ENCODE assay signal across 24 cellular contexts in genomic region chr7:154856737-154857136, GRCh38.
"Had no signal": no experiment of that assay in that cellular context is flagged by ENCODE, and none has a peak within 500 bp of the region (broad histone marks: within the 10 kb centered on the region; RNA-seq: fewer than 3 reads in every experiment).

No MANE protein-coding gene starts in this region.

- H3K9ac ChIP-seq: SK-N-SH had no signal

- FAIRE-seq: TTC549 had no signal

- H3K4me2 ChIP-seq: SK-N-SH had no signal

- H3K27me3 ChIP-seq: ascending aorta, cardiac muscle cell, colonic mucosa, SJSA1 had no signal

- H3K9me3 ChIP-seq: ascending aorta, colonic mucosa, SJSA1, SK-N-SH had no signal

- H3K4me3 ChIP-seq: ascending aorta, cardiac muscle cell, colonic mucosa, SJSA1 had no signal

- ATAC-seq: activated CD4-positive, alpha-beta T cell treated with anti-CD3 and anti-CD28 coated beads for 36 hours; activated CD4-positive, CD25-positive, alpha-beta regulatory T cell treated with anti-CD3 and anti-CD28 coated beads, Interleukin-2, amount 50 U/mL, for 24 hours; activated CD8-positive, alpha-beta T cell treated with anti-CD3 and anti-CD28 coated beads, Interleukin-2, amount 10 ng/mL, durations not matched to agents 7 days and 5 days; Panc1; WTC11 had no signal

- DNase-seq: activated CD4-positive, alpha-beta T cell treated with anti-CD3 and anti-CD28 coated beads for 36 hours; activated CD4-positive, alpha-beta T cell treated with anti-CD3 and anti-CD28 coated beads, Interleukin-2, amount 10 ng/mL, durations not matched to agents 7 days and 5 days; activated CD4-positive, alpha-beta T cell treated with anti-CD3 and anti-CD28 coated beads, Interleukin-2, amount 50 U/mL, for 48 hours; activated CD8-positive, alpha-beta T cell treated with anti-CD3 and anti-CD28 coated beads, Interleukin-2, amount 10 ng/mL, durations not matched to agents 7 days and 5 days; activated gamma-delta T cell; activated naive CD4-positive, alpha-beta T cell treated with Interleukin-2 at 50 U/mL for 16 hours; activated naive CD8-positive, alpha-beta T cell treated with anti-CD3 and anti-CD28 coated beads, Interleukin-2, amount 10 ng/mL, durations not matched to agents 7 days and 5 days; activated T-cell treated with anti-CD3 and anti-CD28 coated beads, Interleukin-2, amount 50 U/mL, for 24 hours; amygdala; Karpas-422; NCI-H1105 treated with DMSO at 0.1 percent for 48 hours; NCI-H1436 treated with DMSO at 0.1 percent for 48 hours; NCI-H1694 treated with DMSO at 0.1 percent for 48 hours; NCI-H524 treated with DMSO at 0.1 percent for 48 hours; SHP77 treated with DMSO at 0.1 percent for 48 hours; SK-N-SH had no signal

- H3K4me1 ChIP-seq: ascending aorta, colonic mucosa, SJSA1 had no signal

- H3K36me3 ChIP-seq: ascending aorta, cardiac muscle cell, colonic mucosa, SJSA1 had no signal

- H3K27ac ChIP-seq: ascending aorta, cardiac muscle cell, colonic mucosa, SJSA1 had no signal
